In genomic region chr10:78450239-78450638, GRCh38 we compare ENCODE assay signal across 15 cellular contexts.
DNase-seq lines count a peak whose midpoint lies in the region; ATAC-seq and TF ChIP-seq lines count a peak whose summit lies in the region.
"Had no signal": no experiment of that assay in that cellular context is flagged by ENCODE, and none has a peak within 500 bp of the region (broad histone marks: within the 10 kb centered on the region; RNA-seq: fewer than 3 reads in every experiment).

No MANE protein-coding gene starts in this region.

- H3K4me1 ChIP-seq in IMR-90 (ENCODE audit: control insufficient read depth, insufficient read depth, low read length): peaks cover 10% of the 10 kb centered on the region
- H3K4me1 ChIP-seq: A549, HAP-1 had no signal

- TF ChIP-seq POLR2A in IMR-90 (IDR thresholded peaks at IDR 0.05; ENCODE audit: low read depth, low read length): no peak

- no peak overlapping the region for H3K4me2 ChIP-seq in IMR-90 (ENCODE audit: low read depth, low read length)
- H3K4me2 ChIP-seq: A549 had no signal

- no peak overlapping the region for H3K27ac ChIP-seq in IMR-90 (ENCODE audit: insufficient read depth, low read length)
- H3K27ac ChIP-seq in coronary artery: no peak overlapping the region
- H3K27ac ChIP-seq: A549, C4-2B had no signal

- no peak for TF ChIP-seq CTCF in IMR-90 (conservative IDR thresholded peaks at IDR 0.05; ENCODE audit: low read depth, low read length)
- TF ChIP-seq CTCF in coronary artery (IDR thresholded peaks at IDR 0.05): no peak

- H4K20me1 ChIP-seq in IMR-90 (ENCODE audit: insufficient read depth, low read length): peaks cover 3% of the 10 kb centered on the region; the same call in 1 of the 2 replicates

- WGBS in IMR-90 (ENCODE audit: extremely low coverage in 2 of 2, insufficient read length in 1 of 2), 2 experiments: 40% methylated on average over 1 of the region's 3 CpGs; no CpG with 5 or more reads in 1 of the 2 experiments

- H3K14ac ChIP-seq in IMR-90 (replicated peaks; ENCODE audit: low read depth, low read length): peak overlapping the region; percentile 37; the same call in 1 of the 2 replicates

- no peak for ATAC-seq in IMR-90 (ENCODE audit: low read depth)
- ATAC-seq in sciatic nerve: no peak
- no peak for ATAC-seq in GM18907 (IDR thresholded peaks at IDR 0.05; ENCODE audit: unreplicated experiment)
- ATAC-seq in HG03342 (IDR thresholded peaks at IDR 0.05; ENCODE audit: unreplicated experiment): no peak
- ATAC-seq: A549; CD8-positive, alpha-beta T cell; HepG2 had no signal

- H4K91ac ChIP-seq in IMR-90 (ENCODE audit: insufficient read depth, low read depth, low read length): no peak overlapping the region

- BruUV-seq in IMR-90 (replicated peaks; lab: Mats Ljungman, UMichigan): no TSS peak

- H2BK20ac ChIP-seq in IMR-90 (ENCODE audit: low read depth, low read length): no peak overlapping the region

- intact Hi-C loops in IMR-90 (cut with micrococcal nuclease) (no loop called here), sciatic nerve (cut with DNase I) (no loop called here)

- no peak for TF ChIP-seq RAD21 in IMR-90 (IDR thresholded peaks at IDR 0.05; ENCODE audit: low read length)

- H3K9me3 ChIP-seq in IMR-90 (ENCODE audit: control insufficient read depth, insufficient read depth, low read length): no peaks in the 10 kb centered on the region
- H3K9me3 ChIP-seq: A549, BE2C, HAP-1 had no signal

- H2BK5ac ChIP-seq in IMR-90 (ENCODE audit: low read depth, low read length, poor library complexity, severe bottlenecking): no peak overlapping the region

- in situ Hi-C loops in IMR-90 (cut with MboI; ENCODE audit: low sequenced_read_pairs): no loop called here

- no peak overlapping the region for H3K56ac ChIP-seq in IMR-90 (ENCODE audit: extremely low read depth, insufficient read depth, low read length)

- CTCF ChIA-PET in IMR-90 (lab: Yijun Ruan, JAX): interaction anchor here (0.6 kb wide), 1 partner anchor 525 kb away, joined by 3 read pairs; no protein-coding TSS in a partner anchor

- no peak overlapping the region for H2AFZ ChIP-seq in IMR-90 (replicated peaks; ENCODE audit: low read length, poor library complexity)

- no peak overlapping the region for H3K18ac ChIP-seq in IMR-90 (ENCODE audit: low read depth, low read length)

- peak overlapping the region; percentile 26; the same call in 1 of the 2 replicates for H3K4ac ChIP-seq in IMR-90 (ENCODE audit: low read depth, low read length)

- H3K4me3 ChIP-seq in IMR-90 (ENCODE audit: insufficient read depth, low read depth, low read length): no peak overlapping the region
- no peak overlapping the region for H3K4me3 ChIP-seq in coronary artery
- H3K4me3 ChIP-seq: A549, HAP-1 had no signal

- H2AK5ac ChIP-seq in IMR-90 (ENCODE audit: low read depth, low read length): peak overlapping the region; percentile 29

- no peak overlapping the region for H2BK120ac ChIP-seq in IMR-90 (ENCODE audit: low read depth, low read length)

- DNase-seq in IMR-90: no peak
- peak; percentile 43 for DNase-seq in coronary artery (ENCODE audit: low spot score)
- peak; percentile 51 for DNase-seq in mesenteric fat pad (ENCODE audit: low spot score)
- peak; percentile 38 for DNase-seq in sciatic nerve (ENCODE audit: low spot score)
- DNase-seq: BE2C; CD8-positive, alpha-beta T cell; DMS79 treated with DMSO at 0.1 percent for 48 hours; EL; GOT3 had no signal

- no peak overlapping the region for H2AK9ac ChIP-seq in IMR-90 (replicated peaks; ENCODE audit: low read depth, low read length, poor library complexity)

- no peaks in the 10 kb centered on the region for H3K36me3 ChIP-seq in IMR-90 (ENCODE audit: control insufficient read depth, insufficient read depth, low read length)
- H3K36me3 ChIP-seq: BE2C, HAP-1 had no signal

- H4K8ac ChIP-seq in IMR-90 (ENCODE audit: low read depth in 2 of 2, low read length in 2 of 2): no peak overlapping the region

- no peak overlapping the region for H3K9ac ChIP-seq in IMR-90 (ENCODE audit: low read depth, low read length)

- no peak overlapping the region for H2BK15ac ChIP-seq in IMR-90 (ENCODE audit: low read depth, low read length)

- dilution Hi-C loops in IMR-90 (cut with HindIII; ENCODE audit: low sequenced_read_pairs, unreplicated experiment): no loop called here

- H4K5ac ChIP-seq in IMR-90 (ENCODE audit: low read depth, low read length): no peak overlapping the region

- POLR2A ChIA-PET in IMR-90 (lab: Charles Lee; ENCODE audit: unreplicated experiment): no interaction called here

- 0 out of 4 replicates have a peak, but pooled peaks cover 0 to 2% of the 10 kb centered on the region in 2 experiments for H3K79me1 ChIP-seq in IMR-90 (ENCODE audit: low read depth in 1 of 2, low read length in 2 of 2)

- no peak overlapping the region for H3K23ac ChIP-seq in IMR-90 (ENCODE audit: low read depth, low read length)

- no peaks in the 10 kb centered on the region for H3K27me3 ChIP-seq in IMR-90 (ENCODE audit: control insufficient read depth, insufficient read depth, low read length)
- H3K27me3 ChIP-seq: BE2C had no signal

- peaks cover 28% of the 10 kb centered on the region for H3K9me1 ChIP-seq in IMR-90 (ENCODE audit: insufficient read depth, low read length)

TF ChIP-seq in IMR-90, 13 proteins besides CTCF, POLR2A, EP300 and RAD21:
- TF ChIP-seq RCOR1 (IDR thresholded peaks at IDR 0.05; ENCODE audit: insufficient replicate concordance, low read length): no peak
- TF ChIP-seq SMC3 (IDR thresholded peaks at IDR 0.05; ENCODE audit: low read depth, low read length): no peak
- no peak for TF ChIP-seq BHLHE40 (IDR thresholded peaks at IDR 0.05; ENCODE audit: low read depth, low read length)
- no peak for TF ChIP-seq MAFK (IDR thresholded peaks at IDR 0.05; ENCODE audit: low read depth, low read length)
